In genomic region chr11:119590651-119591308, GRCh38 we compare ENCODE assay signal across 13 cellular contexts.
A peak's percentile ranks its signal among the peaks of the same experiment; 100 is the strongest.
DNase-seq lines count a peak whose midpoint lies in the region; ATAC-seq, FAIRE-seq and TF ChIP-seq lines count a peak whose summit lies in the region.
"Had no signal": no experiment of that assay in that cellular context is flagged by ENCODE, and none has a peak within 500 bp of the region (broad histone marks: within the 10 kb centered on the region; RNA-seq: fewer than 3 reads in every experiment).

No MANE protein-coding gene starts in this region.

- H3K4me3 ChIP-seq in astrocyte of the cerebellum (ENCODE audit: low read depth, low read length) = no peak overlapping the region
- H3K4me3 ChIP-seq: BLaER1 treated with 17β-estradiol and CSF1 and Interleukin-3, amounts not matched to agents 10 nM and 100 nM had no signal

- FAIRE-seq in islet of Langerhans (lab: Jason Lieb, UNC) = peak; percentile 9

- no peak for TF ChIP-seq CTCF in astrocyte of the cerebellum (IDR thresholded peaks at IDR 0.05; ENCODE audit: low read depth, low read length, missing control alignments)

- no peak for ATAC-seq in GM21360 (IDR thresholded peaks at IDR 0.05; ENCODE audit: unreplicated experiment)
- ATAC-seq in HG03196 (IDR thresholded peaks at IDR 0.05; ENCODE audit: unreplicated experiment) = no peak

- peak; percentile 27 for DNase-seq in CD1c-positive myeloid dendritic cell (ENCODE audit: extremely low spot score)
- DNase-seq in HPDE6-E6E7 (ENCODE audit: extremely low spot score) = peak; percentile 55
- peak; percentile 62 for DNase-seq in astrocyte of the cerebellum (ENCODE audit: low read depth)
- DNase-seq in KG1 (lab: John Stamatoyannopoulos, UW) = no peak
- DNase-seq in KBM-7 = no peak
- DNase-seq: activated CD4-positive, alpha-beta memory T cell treated with anti-CD3 and anti-CD28 coated beads for 36 hours; MM.1S; RPMI8226; stimulated activated CD8-positive, alpha-beta memory T cell treated with anti-CD3 and anti-CD28 coated beads, Interleukin-4, amount 100 ng/mL, for 48 hours had no signal

- in situ Hi-C loops in astrocyte of the cerebellum (cut with HindIII; ENCODE audit: low sequenced_read_pairs) (no loop called here), KBM-7 (cut with MboI; ENCODE audit: low pct_unique_long_range_greater_than_20kb, low sequenced_read_pairs) (no loop called here)

Comparison
In these comparisons a context has a peak if more than half of its experiments do, and no peak if none do; other contexts are left out.
1. DNase-seq: peak in CD1c-positive myeloid dendritic cell (single experiment), HPDE6-E6E7 (single experiment) and astrocyte of the cerebellum (single experiment); none in KG1 (single experiment) and KBM-7 (single experiment).